Comparison of ENCODE assay signal across 8 cellular contexts in genomic region chr1:15272009-15272781, GRCh38. TPM values are rescaled to one million over a fixed set of nuclear protein-coding genes. Genes with fewer than 3 reads are reported as not detected.
DNase-seq lines count a peak whose midpoint lies in the region; ATAC-seq and TF ChIP-seq lines count a peak whose summit lies in the region.

No MANE protein-coding gene starts in this region.

- DNase-seq in DMS 273 (lab: John Stamatoyannopoulos, UW; ENCODE audit: unreplicated experiment) (peak; percentile 91), NCI-H69 (lab: John Stamatoyannopoulos, UW) (peak; percentile 73), omental fat pad (ENCODE audit: low spot score) (no peak)
- DNase-seq in activated T-cell treated with anti-CD3 and anti-CD28 coated beads, Interleukin-2, amount 50 U/mL, for 48 hours, result peak; percentile 51 to 58

- H3K4me1 ChIP-seq in gastroesophageal sphincter, result peaks cover 0 to 7% (median 0%) of the 10 kb centered on the region in 3 donors

- peak; percentile 63 for ATAC-seq in HG03175 (IDR thresholded peaks at IDR 0.05; ENCODE audit: unreplicated experiment)
- peak; percentile 86 for ATAC-seq in gastroesophageal sphincter
- ATAC-seq in omental fat pad (ENCODE audit: low FRiP score), result peak; percentile 76
- no peak for ATAC-seq in HG02938 (IDR thresholded peaks at IDR 0.05; ENCODE audit: unreplicated experiment)
- no peak for ATAC-seq in GM19324 (IDR thresholded peaks at IDR 0.05; ENCODE audit: low FRiP score, unreplicated experiment)

- 24 to 87% methylated on average over 5 to 15 of the region's 26 CpGs for WGBS in gastroesophageal sphincter (ENCODE audit: low coverage in 1 of 2), 2 donors

- TF ChIP-seq CTCF in gastroesophageal sphincter (IDR thresholded peaks at IDR 0.05), result peak; percentile 44 to 86 (median 84)
- peak in 1 of 3 donors; percentile 36 for TF ChIP-seq CTCF in omental fat pad (IDR thresholded peaks at IDR 0.05)

- H3K36me3 ChIP-seq in gastroesophageal sphincter, result no peaks in the 10 kb centered on the region

- TF ChIP-seq EP300 in gastroesophageal sphincter (IDR thresholded peaks at IDR 0.05), result no peak

- H3K27me3 ChIP-seq in gastroesophageal sphincter, result no peaks in the 10 kb centered on the region

- no peak overlapping the region for H3K4me3 ChIP-seq in gastroesophageal sphincter

- H3K9me3 ChIP-seq in gastroesophageal sphincter, result no peaks in the 10 kb centered on the region

- TF ChIP-seq POLR2A in gastroesophageal sphincter (IDR thresholded peaks at IDR 0.05), result no peak

- H3K27ac ChIP-seq in gastroesophageal sphincter, result no peak overlapping the region

RNA-seq across cellular contexts. Expression of gene FHAD1, which starts 25.2 kb away (rescaled TPM):
- 1 to 10 TPM in 1 of 4 donors, not detected in 3; 1.1 TPM for total RNA-seq in gastroesophageal sphincter
- under 1 TPM in 1 of 4 donors, not detected in 3; 0.96 TPM for total RNA-seq in omental fat pad

Comparison
In these comparisons a context has a peak if more than half of its experiments do, and no peak if none do; other contexts are left out.
1. ATAC-seq: peak in HG03175 (single experiment), gastroesophageal sphincter (single experiment) and omental fat pad (single experiment); none in HG02938 (single experiment) and GM19324 (single experiment).